Comparison of ENCODE assay signal across 22 cellular contexts in genomic region chr5:117893211-117893610, GRCh38.
"Had no signal": no experiment of that assay in that cellular context is flagged by ENCODE, and none has a peak within 500 bp of the region (broad histone marks: within the 10 kb centered on the region; RNA-seq: fewer than 3 reads in every experiment).

No MANE protein-coding gene starts in this region.

- ATAC-seq: esophagus mucosa; left cardiac atrium; left ventricle myocardium superior; stimulated activated effector memory CD8-positive, alpha-beta T cell treated with anti-CD3 and anti-CD28 coated beads, Interleukin-12 subunit alpha, Interleukin-12 subunit beta, amount 100 ng/mL, for 72 hours; stimulated activated naive CD8-positive, alpha-beta T cell treated with anti-CD3 and anti-CD28 coated beads, Interleukin-15, Interleukin-2, amounts not matched to agents 100 U/mL and 50 U/mL, for 24 hours had no signal

- H3K9me3 Mint-ChIP-seq: type B pancreatic cell had no signal

- H3K36me3 Mint-ChIP-seq: immature natural killer cell; naive B cell; stimulated activated effector memory CD8-positive, alpha-beta T cell treated with anti-CD3 and anti-CD28 coated beads, Interleukin-12 subunit alpha, Interleukin-12 subunit beta, amount 100 ng/mL, for 72 hours; type B pancreatic cell had no signal

- DNase-seq: effector memory CD4-positive, alpha-beta T cell; foreskin fibroblast; immature natural killer cell; kidney; left cardiac atrium; left ventricle myocardium superior; mesenchymal stem cell; naive B cell; posterior cingulate gyrus; sigmoid colon; small intestine; stimulated activated CD4-positive, alpha-beta T cell treated with anti-CD3 and anti-CD28 coated beads, Interleukin-4, amount 100 ng/mL, for 1 hour; stimulated activated CD8-positive, alpha-beta memory T cell treated with anti-CD3 and anti-CD28 coated beads, Interleukin-4, amount 100 ng/mL, for 48 hours; stimulated activated naive CD8-positive, alpha-beta T cell treated with anti-CD3 and anti-CD28 coated beads, Interleukin-15, Interleukin-2, amounts not matched to agents 100 U/mL and 50 U/mL, for 24 hours; thyroid gland had no signal

- H3K27ac Mint-ChIP-seq: immature natural killer cell; naive B cell; nephron; stimulated activated effector memory CD8-positive, alpha-beta T cell treated with anti-CD3 and anti-CD28 coated beads, Interleukin-12 subunit alpha, Interleukin-12 subunit beta, amount 100 ng/mL, for 72 hours; type B pancreatic cell had no signal

- H3K27me3 ChIP-seq: right atrium auricular region, sigmoid colon, suprapubic skin, thyroid gland had no signal

- H3K9me3 ChIP-seq: right atrium auricular region, sigmoid colon, suprapubic skin, thyroid gland had no signal

- H3K27ac ChIP-seq: right atrium auricular region, sigmoid colon, suprapubic skin, thyroid gland had no signal

- H3K4me3 ChIP-seq: lung, right atrium auricular region, sigmoid colon, suprapubic skin, thyroid gland had no signal

- H3K36me3 ChIP-seq: right atrium auricular region, sigmoid colon, suprapubic skin, thyroid gland had no signal

- H3K4me1 ChIP-seq: thyroid gland had no signal

- H3K27me3 Mint-ChIP-seq: naive B cell, type B pancreatic cell had no signal

- H3K4me3 Mint-ChIP-seq: immature natural killer cell; naive B cell; nephron; stimulated activated effector memory CD8-positive, alpha-beta T cell treated with anti-CD3 and anti-CD28 coated beads, Interleukin-12 subunit alpha, Interleukin-12 subunit beta, amount 100 ng/mL, for 72 hours; type B pancreatic cell had no signal

- H3K4me1 Mint-ChIP-seq: nephron; stimulated activated effector memory CD8-positive, alpha-beta T cell treated with anti-CD3 and anti-CD28 coated beads, Interleukin-12 subunit alpha, Interleukin-12 subunit beta, amount 100 ng/mL, for 72 hours had no signal
